Comparison of ENCODE assay signal across 14 cellular contexts in genomic region chr11:12592283-12592682, GRCh38.
DNase-seq lines count a peak whose midpoint lies in the region; ATAC-seq, FAIRE-seq and TF ChIP-seq lines count a peak whose summit lies in the region.
"Had no signal": no experiment of that assay in that cellular context is flagged by ENCODE, and none has a peak within 500 bp of the region (broad histone marks: within the 10 kb centered on the region; RNA-seq: fewer than 3 reads in every experiment).

No MANE protein-coding gene starts in this region.

- H2AK5ac ChIP-seq in mesendoderm (ENCODE audit: low read length), result no peak overlapping the region

- H3K18ac ChIP-seq in mesendoderm (ENCODE audit: low read length), result peak overlapping the region; percentile 68

- no peak for TF ChIP-seq CTCF in GM20000 (IDR thresholded peaks at IDR 0.05; ENCODE audit: extremely low read depth, missing control alignments)
- TF ChIP-seq CTCF in D721Med (IDR thresholded peaks at IDR 0.05; ENCODE audit: insufficient read depth, missing control alignments), result no peak

- no CpG with 5 or more reads among the region's 3 CpGs for WGBS in mesendoderm (ENCODE audit: extremely low coverage, insufficient coverage, low lambda C conversion rate)

- H3K27ac ChIP-seq in mesendoderm (ENCODE audit: low read depth, low read length), result no peak overlapping the region
- H3K27ac ChIP-seq: A549 had no signal

- peaks cover 4% of the 10 kb centered on the region for H3K4me1 ChIP-seq in mesendoderm (ENCODE audit: control insufficient read depth, low read depth, low read length)
- H3K4me1 ChIP-seq: Caco-2 had no signal

- H3K79me2 ChIP-seq in mesendoderm (ENCODE audit: control insufficient read depth, insufficient read depth, low read length), result no peaks in the 10 kb centered on the region

- intact Hi-C loops in sciatic nerve (cut with DNase I), result no loop called here

- ATAC-seq in sciatic nerve (peak; percentile 50), HG03457 (IDR thresholded peaks at IDR 0.05; ENCODE audit: unreplicated experiment) (no peak)
- ATAC-seq: A549; CD8-positive, alpha-beta T cell had no signal

- H3K4ac ChIP-seq in mesendoderm (ENCODE audit: low read depth, low read length), result no peak overlapping the region

- DNase-seq in RPMI7951 (ENCODE audit: low read depth) (peak; percentile 19), epidermal melanocyte (ENCODE audit: insufficient read length, low spot score) (peak; percentile 32), mesendoderm (no peak), sciatic nerve (ENCODE audit: low spot score) (no peak), GM20000 (ENCODE audit: low spot score) (no peak), D721Med (ENCODE audit: insufficient read length, low spot score) (no peak)
- DNase-seq: Caco-2; CD8-positive, alpha-beta T cell; DMS53; GF-D8; HCEC 1CT; HFFc6 had no signal

- no peak overlapping the region for H3K9ac ChIP-seq in mesendoderm (ENCODE audit: low read length)

- no peaks in the 10 kb centered on the region for H3K27me3 ChIP-seq in mesendoderm (ENCODE audit: insufficient read depth, low read length, poor library complexity)

- no peak overlapping the region for H4K5ac ChIP-seq in mesendoderm (ENCODE audit: low read length)

- H3K23ac ChIP-seq in mesendoderm (ENCODE audit: low read length), result no peak overlapping the region

- no peak overlapping the region for H3K4me3 ChIP-seq in mesendoderm (ENCODE audit: low read length)
- H3K4me3 ChIP-seq: A549 had no signal

- no peak overlapping the region for H2BK5ac ChIP-seq in mesendoderm (ENCODE audit: low read length)

- no peak for FAIRE-seq in D721Med (lab: Jason Lieb, UNC)
- FAIRE-seq: A549 had no signal

- no peak overlapping the region for H2BK120ac ChIP-seq in mesendoderm (ENCODE audit: low read depth, low read length)

- H3K4me2 ChIP-seq in mesendoderm (ENCODE audit: low read length), result no peak overlapping the region
- H3K4me2 ChIP-seq: A549 had no signal

- H4K8ac ChIP-seq in mesendoderm (ENCODE audit: low read depth, low read length), result no peak overlapping the region

- no peak overlapping the region for H2BK15ac ChIP-seq in mesendoderm (replicated peaks; ENCODE audit: low read depth)

- no peaks in the 10 kb centered on the region for H3K36me3 ChIP-seq in mesendoderm (ENCODE audit: control insufficient read depth, insufficient read depth, low read length)

- H3K56ac ChIP-seq in mesendoderm (ENCODE audit: low read length), result no peak overlapping the region

- H3K79me1 ChIP-seq in mesendoderm (ENCODE audit: low read length), result no peaks in the 10 kb centered on the region

Comparison
In these comparisons a context has a peak if more than half of its experiments do, and no peak if none do; other contexts are left out.
1. DNase-seq: peak in RPMI7951 (single experiment) and epidermal melanocyte (single experiment); none in mesendoderm (single experiment), sciatic nerve (single experiment), GM20000 (single experiment) and D721Med (single experiment).